15 cellular contexts compared by ENCODE assay signal in the genomic region with DNA sequence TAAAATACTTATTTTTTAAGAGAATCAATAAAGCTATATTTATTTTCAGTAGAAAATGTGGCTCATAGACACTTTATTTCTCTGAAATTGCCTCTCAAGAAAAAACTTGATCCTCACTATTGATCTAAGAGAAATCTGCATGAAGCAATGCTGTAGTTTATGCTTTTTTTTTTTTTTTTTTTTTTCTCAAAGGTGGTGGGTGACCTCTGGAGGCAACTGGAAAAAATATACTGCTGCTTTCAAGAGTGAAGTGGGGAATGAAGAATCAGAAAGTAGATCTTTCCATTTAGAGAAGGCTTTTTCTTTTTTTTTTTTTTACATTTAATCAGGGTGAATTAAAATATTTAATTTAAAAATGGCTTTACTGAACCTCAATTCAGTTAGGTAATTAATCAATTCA.
DNase-seq lines count a peak whose midpoint lies in the region; ATAC-seq and TF ChIP-seq lines count a peak whose summit lies in the region.
"Had no signal": no experiment of that assay in that cellular context is flagged by ENCODE, and none has a peak within 500 bp of the region (broad histone marks: within the 10 kb centered on the region; RNA-seq: fewer than 3 reads in every experiment).

No MANE protein-coding gene starts in this region.

- H3K36me3 Mint-ChIP-seq in activated naive CD4-positive, alpha-beta T cell treated with anti-CD3 and anti-CD28 coated beads for 36 hours (ENCODE audit: low read depth), result no peaks in the 10 kb centered on the region
- no peaks in the 10 kb centered on the region for H3K36me3 Mint-ChIP-seq in stimulated activated naive B cell treated with anti-CD40 and anti-IgM and Interleukin-4, amounts not matched to agents 10 μg/mL and 1 μg/mL and 100 μg/mL, for 72 hours

- peak; percentile 30; the same call in 1 of the 2 replicates for TF ChIP-seq CTCF in AG04450 (IDR thresholded peaks at IDR 0.05; ENCODE audit: low read depth, low read length)
- peak; percentile 4 for TF ChIP-seq CTCF in fibroblast of pulmonary artery (IDR thresholded peaks at IDR 0.05; ENCODE audit: low read length, missing control alignments)
- no peak for TF ChIP-seq CTCF in GM20000 (IDR thresholded peaks at IDR 0.05; ENCODE audit: extremely low read depth, missing control alignments)

- no peak overlapping the region for H3K27ac Mint-ChIP-seq in activated naive CD4-positive, alpha-beta T cell treated with anti-CD3 and anti-CD28 coated beads for 36 hours
- no peak overlapping the region for H3K27ac Mint-ChIP-seq in stimulated activated naive B cell treated with anti-CD40 and anti-IgM and Interleukin-4, amounts not matched to agents 10 μg/mL and 1 μg/mL and 100 μg/mL, for 72 hours
- H3K27ac Mint-ChIP-seq: stimulated activated naive CD8-positive, alpha-beta T cell treated with anti-CD3 and anti-CD28 coated beads, Interleukin-15, Interleukin-2, amounts not matched to agents 100 ng/mL and 50 ng/mL, for 24 hours had no signal

- H3K4me1 Mint-ChIP-seq in activated naive CD4-positive, alpha-beta T cell treated with anti-CD3 and anti-CD28 coated beads for 36 hours (ENCODE audit: low read depth), result peaks cover 20% of the 10 kb centered on the region
- H3K4me1 Mint-ChIP-seq in stimulated activated naive B cell treated with anti-CD40 and anti-IgM and Interleukin-4, amounts not matched to agents 10 μg/mL and 1 μg/mL and 100 μg/mL, for 72 hours, result peaks cover 4 to 11% of the 10 kb centered on the region in 2 donors

- H3K27me3 Mint-ChIP-seq in activated naive CD4-positive, alpha-beta T cell treated with anti-CD3 and anti-CD28 coated beads for 36 hours (ENCODE audit: low read depth), result no peaks in the 10 kb centered on the region
- H3K27me3 Mint-ChIP-seq in stimulated activated naive B cell treated with anti-CD40 and anti-IgM and Interleukin-4, amounts not matched to agents 10 μg/mL and 1 μg/mL and 100 μg/mL, for 72 hours, result no peaks in the 10 kb centered on the region

- intact Hi-C loops in activated naive CD4-positive, alpha-beta T cell treated with anti-CD3 and anti-CD28 coated beads for 36 hours (cut with micrococcal nuclease), result loop anchor here (1.0 to 5.0 kb wide), 4 partner anchors 199 to 771 kb away; no protein-coding TSS in a partner anchor

- no peak overlapping the region for H3K4me3 ChIP-seq in AG04450 (ENCODE audit: low read depth, low read length)
- H3K4me3 ChIP-seq in fibroblast of pulmonary artery (replicated peaks; ENCODE audit: low read depth, low read length), result no peak overlapping the region

- no peak overlapping the region for H3K4me3 Mint-ChIP-seq in activated naive CD4-positive, alpha-beta T cell treated with anti-CD3 and anti-CD28 coated beads for 36 hours
- no peak overlapping the region for H3K4me3 Mint-ChIP-seq in stimulated activated naive B cell treated with anti-CD40 and anti-IgM and Interleukin-4, amounts not matched to agents 10 μg/mL and 1 μg/mL and 100 μg/mL, for 72 hours
- H3K4me3 Mint-ChIP-seq: stimulated activated naive CD8-positive, alpha-beta T cell treated with anti-CD3 and anti-CD28 coated beads, Interleukin-15, Interleukin-2, amounts not matched to agents 100 ng/mL and 50 ng/mL, for 24 hours had no signal

- CTCF ChIA-PET in AG04450 (lab: Charles Lee), result interaction anchor here (0.6 to 2.0 kb wide), 10 partner anchors 14 to 916 kb away, joined by 3 to 25 read pairs (median 6); no protein-coding TSS in a partner anchor
- CTCF ChIA-PET in activated naive CD4-positive, alpha-beta T cell treated with anti-CD3 and anti-CD28 coated beads for 36 hours (lab: Charles Lee), result interaction anchor here (0.6 to 0.7 kb wide), 5 partner anchors 8 to 374 kb away, joined by 3 to 4 read pairs (median 3); no protein-coding TSS in a partner anchor

- H3K9me3 ChIP-seq in AG04450 (ENCODE audit: control insufficient read depth, insufficient read depth, low read length), result no peaks in the 10 kb centered on the region; the same call in 1 of the 2 replicates

- ATAC-seq in stimulated activated naive B cell treated with anti-CD40 and anti-IgM and Interleukin-4, amounts not matched to agents 10 μg/mL and 1 μg/mL and 100 μg/mL, for 72 hours (replicated peaks), result no peak

- no peak for DNase-seq in AG04450 (ENCODE audit: low read depth, low spot score)
- DNase-seq in GM03348 (ENCODE audit: low spot score), result peak; percentile 25
- DNase-seq in OCI-M1 (lab: John Stamatoyannopoulos, UW), result peak; percentile 74
- DNase-seq in fibroblast of pulmonary artery (ENCODE audit: low read depth), result peak; percentile 16
- no peak for DNase-seq in activated effector memory CD4-positive, alpha-beta T cell treated with anti-CD3 and anti-CD28 coated beads, Interleukin-2, amount 50 U/mL, for 16 hours
- DNase-seq in activated naive CD4-positive, alpha-beta T cell treated with anti-CD3 and anti-CD28 coated beads for 36 hours, result no peak
- DNase-seq in stimulated activated naive B cell treated with anti-CD40 and anti-IgM and Interleukin-4, amounts not matched to agents 10 μg/mL and 1 μg/mL and 100 μg/mL, for 72 hours, result no peak
- no peak for DNase-seq in GM20000 (ENCODE audit: low spot score)
- DNase-seq: COR-L47; effector CD8-positive, alpha-beta T cell; NCI-H1092; posterior cingulate gyrus; stimulated activated CD4-positive, alpha-beta T cell treated with anti-CD3 and anti-CD28 coated beads, Interleukin-2, amount 100 ng/mL, for 48 hours; T1000 had no signal

- no peaks in the 10 kb centered on the region for H3K27me3 ChIP-seq in AG04450 (ENCODE audit: control insufficient read depth, insufficient read depth, low read length)

- no peaks in the 10 kb centered on the region for H3K9me3 Mint-ChIP-seq in activated naive CD4-positive, alpha-beta T cell treated with anti-CD3 and anti-CD28 coated beads for 36 hours
- H3K9me3 Mint-ChIP-seq in stimulated activated naive B cell treated with anti-CD40 and anti-IgM and Interleukin-4, amounts not matched to agents 10 μg/mL and 1 μg/mL and 100 μg/mL, for 72 hours, result no peaks in the 10 kb centered on the region
- H3K9me3 Mint-ChIP-seq: stimulated activated naive CD8-positive, alpha-beta T cell treated with anti-CD3 and anti-CD28 coated beads, Interleukin-15, Interleukin-2, amounts not matched to agents 100 ng/mL and 50 ng/mL, for 24 hours had no signal

- H3K27ac ChIP-seq in AG04450 (ENCODE audit: low read depth, low read length), result no peak overlapping the region

- POLR2A ChIA-PET in AG04450 (lab: Yijun Ruan, JAX), result interaction anchor here (0.7 kb wide), 1 partner anchor 14 kb away, joined by 3 read pairs; no protein-coding TSS in a partner anchor

Comparison
In these comparisons a context has a peak if more than half of its experiments do, and no peak if none do; other contexts are left out.
1. DNase-seq: peak in GM03348 (single experiment), OCI-M1 (single experiment) and fibroblast of pulmonary artery (single experiment); none in AG04450 (single experiment), activated effector memory CD4-positive, alpha-beta T cell treated with anti-CD3 and anti-CD28 coated beads, Interleukin-2, amount 50 U/mL, for 16 hours (single experiment), activated naive CD4-positive, alpha-beta T cell treated with anti-CD3 and anti-CD28 coated beads for 36 hours (single experiment), stimulated activated naive B cell treated with anti-CD40 and anti-IgM and Interleukin-4, amounts not matched to agents 10 μg/mL and 1 μg/mL and 100 μg/mL, for 72 hours (single experiment) and GM20000 (single experiment).